In the genomic region with DNA sequence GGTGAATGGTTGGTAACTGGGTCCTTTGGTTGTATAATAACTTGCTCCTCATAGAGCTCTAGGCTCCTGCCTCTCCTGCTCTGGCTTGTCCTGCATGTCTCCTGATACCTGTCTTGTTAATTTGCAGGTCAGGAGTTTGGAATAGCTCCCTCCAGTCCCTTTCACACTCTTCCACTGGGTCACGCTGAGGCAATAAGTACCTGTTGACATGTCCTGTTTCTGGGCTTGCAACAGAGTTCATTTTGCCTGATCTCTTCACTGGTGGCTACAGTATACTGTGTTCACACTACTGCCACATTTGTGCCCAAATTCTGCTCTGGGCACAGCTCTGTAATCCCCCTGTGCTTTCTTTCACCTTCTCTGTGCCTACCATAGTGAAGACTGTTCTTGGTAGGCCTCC, we compare ENCODE assay signal across 33 cellular contexts. TPM values are rescaled to one million over a fixed set of nuclear protein-coding genes. Genes with fewer than 3 reads are reported as not detected.
"Had no signal": no experiment of that assay in that cellular context is flagged by ENCODE, and none has a peak within 500 bp of the region (broad histone marks: within the 10 kb centered on the region; RNA-seq: fewer than 3 reads in every experiment).

No MANE protein-coding gene starts in this region.

- H3K4me1 ChIP-seq: ascending aorta, gastroesophageal sphincter, lower lobe of right lung had no signal

- H3K27me3 ChIP-seq: ascending aorta, brain microvascular endothelial cell, gastroesophageal sphincter had no signal

- H3K9me3 Mint-ChIP-seq: activated naive CD8-positive, alpha-beta T cell treated with anti-CD3 and anti-CD28 coated beads for 36 hours; activated T-helper 2 cell treated with anti-CD3 and anti-CD28 coated beads, Interferon-gamma antibody, Interleukin-2, Interleukin-4, amounts not matched to agents 10 μg/mL and 5 μg/mL and 100 μg/mL, durations not matched to agents 14 hours and 24 hours and 36 hours; dendritic cell treated with granulocyte-macrophage colony-stimulating factor and Interleukin-4, amounts not matched to agents 40 ng/mL and 50 ng/mL, for 4 days; natural killer cell treated with Interleukin-12 subunit alpha and Interleukin-12 subunit beta and Interleukin-15 and Interleukin-18, amount 100 ng/mL, for 72 hours; stimulated activated effector memory CD8-positive, alpha-beta T cell treated with anti-CD3 and anti-CD28 coated beads, Interleukin-12 subunit alpha, Interleukin-12 subunit beta, amount 100 ng/mL, for 72 hours; stimulated activated naive CD8-positive, alpha-beta T cell treated with anti-CD3 and anti-CD28 coated beads, Interleukin-15, Interleukin-2, amounts not matched to agents 100 ng/mL and 50 ng/mL, for 24 hours had no signal

- H3K9me3 ChIP-seq: ascending aorta, gastroesophageal sphincter, lower lobe of right lung, thoracic aorta had no signal

- DNase-seq: activated CD4-positive, alpha-beta T cell treated with anti-CD3 and anti-CD28 coated beads for 48 hours; activated CD4-positive, alpha-beta T cell treated with anti-CD3 and anti-CD28 coated beads, Interleukin-2, amount 50 U/mL, for 48 hours; activated naive CD8-positive, alpha-beta T cell treated with anti-CD3 and anti-CD28 coated beads for 36 hours; activated T-cell treated with anti-CD3 and anti-CD28 coated beads, Interleukin-2, amount 50 U/mL, for 48 hours; brain microvascular endothelial cell; caudate nucleus; effector memory CD4-positive, alpha-beta T cell; head of caudate nucleus; hippocampal formation; kidney; lower lobe of right lung; mesendoderm; stimulated activated CD4-positive, alpha-beta T cell treated with anti-CD3 and anti-CD28 coated beads, Interleukin-12 subunit alpha, Interleukin-12 subunit beta, amount 100 ng/mL, for 4 hours; stimulated activated CD4-positive, alpha-beta T cell treated with anti-CD3 and anti-CD28 coated beads, Interleukin-4, amount 100 ng/mL, for 24 hours; T-helper 1 cell; trophoblast cell; WERI-Rb-1 had no signal

- H3K27me3 Mint-ChIP-seq: activated naive CD8-positive, alpha-beta T cell treated with anti-CD3 and anti-CD28 coated beads for 36 hours; dendritic cell treated with granulocyte-macrophage colony-stimulating factor and Interleukin-4, amounts not matched to agents 40 ng/mL and 50 ng/mL, for 4 days; natural killer cell treated with Interleukin-12 subunit alpha and Interleukin-12 subunit beta and Interleukin-15 and Interleukin-18, amount 100 ng/mL, for 72 hours; stimulated activated naive CD8-positive, alpha-beta T cell treated with anti-CD3 and anti-CD28 coated beads, Interleukin-15, Interleukin-2, amounts not matched to agents 100 ng/mL and 50 ng/mL, for 24 hours had no signal

- H3K4me3 ChIP-seq: ascending aorta, gastroesophageal sphincter, lower lobe of right lung, skin epidermis, thoracic aorta had no signal

- H3K27ac Mint-ChIP-seq: activated naive CD8-positive, alpha-beta T cell treated with anti-CD3 and anti-CD28 coated beads for 36 hours; activated T-helper 2 cell treated with anti-CD3 and anti-CD28 coated beads, Interferon-gamma antibody, Interleukin-2, Interleukin-4, amounts not matched to agents 10 μg/mL and 5 μg/mL and 100 μg/mL, durations not matched to agents 14 hours and 24 hours and 36 hours; dendritic cell treated with granulocyte-macrophage colony-stimulating factor and Interleukin-4, amounts not matched to agents 40 ng/mL and 50 ng/mL, for 4 days; natural killer cell treated with Interleukin-12 subunit alpha and Interleukin-12 subunit beta and Interleukin-15 and Interleukin-18, amount 100 ng/mL, for 72 hours; stimulated activated effector memory CD8-positive, alpha-beta T cell treated with anti-CD3 and anti-CD28 coated beads, Interleukin-12 subunit alpha, Interleukin-12 subunit beta, amount 100 ng/mL, for 72 hours; stimulated activated naive CD8-positive, alpha-beta T cell treated with anti-CD3 and anti-CD28 coated beads, Interleukin-15, Interleukin-2, amounts not matched to agents 100 ng/mL and 50 ng/mL, for 24 hours had no signal

- H3K27ac ChIP-seq: ascending aorta, brain microvascular endothelial cell, gastroesophageal sphincter, lower lobe of right lung, skin epidermis, thoracic aorta, WERI-Rb-1 had no signal

- H3K4me1 Mint-ChIP-seq: activated naive CD8-positive, alpha-beta T cell treated with anti-CD3 and anti-CD28 coated beads for 36 hours had no signal

- H3K4me3 Mint-ChIP-seq: activated naive CD8-positive, alpha-beta T cell treated with anti-CD3 and anti-CD28 coated beads for 36 hours; dendritic cell treated with granulocyte-macrophage colony-stimulating factor and Interleukin-4, amounts not matched to agents 40 ng/mL and 50 ng/mL, for 4 days; natural killer cell treated with Interleukin-12 subunit alpha and Interleukin-12 subunit beta and Interleukin-15 and Interleukin-18, amount 100 ng/mL, for 72 hours; stimulated activated effector memory CD8-positive, alpha-beta T cell treated with anti-CD3 and anti-CD28 coated beads, Interleukin-12 subunit alpha, Interleukin-12 subunit beta, amount 100 ng/mL, for 72 hours; stimulated activated naive CD8-positive, alpha-beta T cell treated with anti-CD3 and anti-CD28 coated beads, Interleukin-15, Interleukin-2, amounts not matched to agents 100 ng/mL and 50 ng/mL, for 24 hours had no signal

- ATAC-seq: activated CD4-positive, CD25-positive, alpha-beta regulatory T cell treated with anti-CD3 and anti-CD28 coated beads, Interleukin-2, amount 50 U/mL, for 24 hours; gastroesophageal sphincter; lower lobe of right lung; natural killer cell treated with Interleukin-12 subunit alpha and Interleukin-12 subunit beta and Interleukin-15 and Interleukin-18, amount 100 ng/mL, for 72 hours; sciatic nerve; stimulated activated effector memory CD8-positive, alpha-beta T cell treated with anti-CD3 and anti-CD28 coated beads, Interleukin-12 subunit alpha, Interleukin-12 subunit beta, amount 100 ng/mL, for 72 hours had no signal

RNA-seq across cellular contexts. Expression of gene C20orf144, which starts 25.4 kb away (rescaled TPM):
- total RNA-seq: ascending aorta, endothelial cell of umbilical vein, gastroesophageal sphincter, lower lobe of right lung, posterior vena cava, renal cortical epithelial cell, sciatic nerve, subcutaneous adipose tissue, thoracic aorta had no signal

RNA-seq across cellular contexts. Expression of gene ACTL10, which starts 30.0 kb away (rescaled TPM):
- total RNA-seq: myocyte had no signal
